In the genomic region with DNA sequence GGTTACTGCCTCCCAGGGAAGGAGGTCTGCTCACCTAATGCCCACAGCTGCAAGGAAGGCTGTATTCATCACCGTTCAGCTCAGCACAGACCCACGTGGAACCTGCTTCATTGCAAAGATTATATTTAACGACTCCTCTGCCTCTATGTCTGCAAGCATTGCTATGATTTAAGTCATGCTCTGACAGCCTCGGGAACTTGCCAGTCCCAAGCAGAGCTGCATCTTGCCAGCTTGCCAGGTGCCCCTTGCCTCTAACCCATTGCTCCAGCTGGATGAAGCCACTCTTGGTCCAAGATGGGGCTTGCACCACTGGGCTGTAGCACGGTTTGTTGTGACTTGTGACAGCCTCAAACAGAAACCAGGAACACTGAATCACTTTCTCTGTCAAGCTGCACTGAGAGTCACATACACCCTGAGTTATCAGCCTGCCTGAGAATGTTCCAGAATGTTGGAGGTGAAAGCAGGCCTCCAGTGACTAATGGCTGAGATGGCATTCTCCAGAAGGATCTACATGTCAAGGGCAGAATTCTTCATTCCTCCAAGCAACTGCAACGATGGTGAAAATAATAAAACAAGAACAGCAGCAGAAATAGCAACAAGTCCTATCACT, we compare ENCODE assay signal across 1 cellular context.
TF ChIP-seq lines count a peak whose summit lies in the region.

No MANE protein-coding gene starts in this region.

TF ChIP-seq in SK-N-SH treated with all-trans-retinoic acid at 6 μM for 48 hours, 23 proteins besides CTCF, POLR2A, EP300 and RAD21 (continued from another document):
- TF ChIP-seq, protein P1, sequence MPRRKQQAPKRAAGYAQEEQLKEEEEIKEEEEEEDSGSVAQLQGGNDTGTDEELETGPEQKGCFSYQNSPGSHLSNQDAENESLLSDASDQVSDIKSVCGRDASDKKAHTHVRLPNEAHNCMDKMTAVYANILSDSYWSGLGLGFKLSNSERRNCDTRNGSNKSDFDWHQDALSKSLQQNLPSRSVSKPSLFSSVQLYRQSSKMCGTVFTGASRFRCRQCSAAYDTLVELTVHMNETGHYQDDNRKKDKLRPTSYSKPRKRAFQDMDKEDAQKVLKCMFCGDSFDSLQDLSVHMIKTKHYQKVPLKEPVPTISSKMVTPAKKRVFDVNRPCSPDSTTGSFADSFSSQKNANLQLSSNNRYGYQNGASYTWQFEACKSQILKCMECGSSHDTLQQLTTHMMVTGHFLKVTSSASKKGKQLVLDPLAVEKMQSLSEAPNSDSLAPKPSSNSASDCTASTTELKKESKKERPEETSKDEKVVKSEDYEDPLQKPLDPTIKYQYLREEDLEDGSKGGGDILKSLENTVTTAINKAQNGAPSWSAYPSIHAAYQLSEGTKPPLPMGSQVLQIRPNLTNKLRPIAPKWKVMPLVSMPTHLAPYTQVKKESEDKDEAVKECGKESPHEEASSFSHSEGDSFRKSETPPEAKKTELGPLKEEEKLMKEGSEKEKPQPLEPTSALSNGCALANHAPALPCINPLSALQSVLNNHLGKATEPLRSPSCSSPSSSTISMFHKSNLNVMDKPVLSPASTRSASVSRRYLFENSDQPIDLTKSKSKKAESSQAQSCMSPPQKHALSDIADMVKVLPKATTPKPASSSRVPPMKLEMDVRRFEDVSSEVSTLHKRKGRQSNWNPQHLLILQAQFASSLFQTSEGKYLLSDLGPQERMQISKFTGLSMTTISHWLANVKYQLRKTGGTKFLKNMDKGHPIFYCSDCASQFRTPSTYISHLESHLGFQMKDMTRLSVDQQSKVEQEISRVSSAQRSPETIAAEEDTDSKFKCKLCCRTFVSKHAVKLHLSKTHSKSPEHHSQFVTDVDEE (CRISPR knock-in tag; IDR thresholded peaks at IDR 0.05), result no peak
